ENCODE assay signal across 11 cellular contexts in genomic region chr11:78202733-78203167, GRCh38. TPM values are rescaled to one million over a fixed set of nuclear protein-coding genes. Genes with fewer than 3 reads are reported as not detected.
DNase-seq lines count a peak whose midpoint lies in the region; ATAC-seq, FAIRE-seq and TF ChIP-seq lines count a peak whose summit lies in the region.
"Had no signal": no experiment of that assay in that cellular context is flagged by ENCODE, and none has a peak within 500 bp of the region (broad histone marks: within the 10 kb centered on the region; RNA-seq: fewer than 3 reads in every experiment).

No MANE protein-coding gene starts in this region.

- H3K9me3 Mint-ChIP-seq in type B pancreatic cell = no peaks in the 10 kb centered on the region

- BruUV-seq in HepG2 (replicated peaks; lab: Mats Ljungman, UMichigan) = TSS peak; percentile 30

- peaks cover 9% of the 10 kb centered on the region for H3K36me3 Mint-ChIP-seq in type B pancreatic cell

- no peaks in the 10 kb centered on the region for H3K4me1 Mint-ChIP-seq in type B pancreatic cell (ENCODE audit: unreplicated experiment)

- CTCF ChIA-PET in HepG2 (lab: Yijun Ruan, JAX; ENCODE audit: low intra/inter-chr PET ratio, low total read pairs) = no interaction called here

- peak overlapping the region; percentile 58 for H3K4me2 ChIP-seq in HepG2 (ENCODE audit: low read depth, low read length)
- H3K4me2 ChIP-seq: A549 had no signal

- H3K9ac ChIP-seq in HepG2 (ENCODE audit: insufficient read depth, low read depth, low read length) = peak overlapping the region; percentile 47

- peaks cover 42% of the 10 kb centered on the region for H3K4me1 ChIP-seq in HepG2 (ENCODE audit: insufficient read depth, low read length)
- H3K4me1 ChIP-seq: A549 had no signal

- H3K27me3 ChIP-seq in HepG2 (ENCODE audit: control insufficient read depth in 1 of 2, insufficient read depth in 2 of 2, low read length in 2 of 2) = no peaks in the 10 kb centered on the region
- H3K27me3 ChIP-seq: adrenal gland had no signal

- no peaks in the 10 kb centered on the region for H4K20me1 ChIP-seq in HepG2 (ENCODE audit: insufficient read depth, low read length)

- peaks cover 13 to 37% of the 10 kb centered on the region in 2 experiments; a peak in 4 of 5 replicates for H3K36me3 ChIP-seq in HepG2 (replicated peaks in 1 of 2; ENCODE audit: control insufficient read depth in 1 of 2, insufficient read depth in 2 of 2, low read length in 2 of 2)

- POLR2A ChIA-PET in HepG2 (lab: Yijun Ruan, JAX) = interaction anchor here (0.9 to 2.0 kb wide), 7 partner anchors 10 to 124 kb away, joined by 3 to 17 read pairs (median 7); partner anchors contain the start of genes ALG8, KCTD21, NDUFC2 and USP35

- DNase-seq in activated gamma-delta T cell treated with Interleukin-2 at 50 U/mL for 16 hours = peak; percentile 61
- DNase-seq in activated gamma-delta T cell (lab: John Stamatoyannopoulos, UW) = no peak
- DNase-seq in activated T-cell treated with anti-CD3 and anti-CD28 coated beads, Interleukin-2, amount 50 U/mL, for 1 hour = peak; percentile 71
- DNase-seq in HepG2 (ENCODE audit: low spot score) = peak; percentile 95
- DNase-seq in type B pancreatic cell (ENCODE audit: extremely low spot score, unreplicated experiment) = no peak
- DNase-seq in HK-2 (ENCODE audit: unreplicated experiment) = no peak
- no peak for DNase-seq in GM13976 (ENCODE audit: low spot score)
- no peak for DNase-seq in middle frontal gyrus (ENCODE audit: extremely low spot score, low spot score)
- DNase-seq: PC-3 had no signal

- FAIRE-seq in HepG2 (lab: Jason Lieb, UNC) = peak; percentile 97
- FAIRE-seq: A549 had no signal

- peak overlapping the region in 1 of 3 experiments; percentile 21; a peak in 2 of 6 replicates for H3K4me3 ChIP-seq in HepG2 (replicated peaks in 1 of 3; ENCODE audit: insufficient read depth in 1 of 3, low read depth in 2 of 3, low read length in 3 of 3)
- H3K4me3 ChIP-seq: A549, adrenal gland had no signal

- H3K79me2 ChIP-seq in HepG2 (ENCODE audit: insufficient read depth, low read length) = no peaks in the 10 kb centered on the region

- H3K27ac ChIP-seq in HepG2 (ENCODE audit: extremely low read length, insufficient read depth, low read length) = peak overlapping the region; percentile 61
- H3K27ac ChIP-seq: A549, adrenal gland had no signal

- no peak overlapping the region for H2AFZ ChIP-seq in HepG2 (ENCODE audit: low read length)

- TF ChIP-seq CTCF in HepG2 (CRISPR knock-in tag; IDR thresholded peaks at IDR 0.05) = no peak
- no peak for TF ChIP-seq CTCF in type B pancreatic cell (conservative IDR thresholded peaks at IDR 0.05)
- no peak for TF ChIP-seq CTCF in GM13976 (IDR thresholded peaks at IDR 0.05; ENCODE audit: borderline replicate concordance, control extremely low read depth, extremely low read depth, insufficient read depth, missing control alignments)

- H3K27me3 Mint-ChIP-seq in type B pancreatic cell = no peaks in the 10 kb centered on the region

- TF ChIP-seq POLR2A in HepG2 (IDR thresholded peaks at IDR 0.05; ENCODE audit: insufficient read depth in 1 of 2, low read depth in 2 of 2, low read length in 2 of 2) = 0 out of 4 replicates have a peak, but pooled peaks of 1 of the 2 experiments have one; percentile 18

- WGBS in HepG2 (ENCODE audit: low lambda C conversion rate) = 2% methylated on average over 3 of the region's 3 CpGs

- no peak overlapping the region for H3K4me3 Mint-ChIP-seq in type B pancreatic cell

- in situ Hi-C loops in HepG2 (cut with HindIII; ENCODE audit: extremely low pct_ligation_motif_present, low pct_unique_long_range_greater_than_20kb) = no loop called here
- in situ Hi-C loops in GM13976 (cut with MboI; ENCODE audit: low sequenced_read_pairs, unreplicated experiment) = no loop called here

- intact Hi-C loops in HepG2 (cut with micrococcal nuclease; ENCODE audit: unreplicated experiment) = loop anchor here (1.0 to 2.0 kb wide), 2 partner anchors 14 to 215 kb away; partner anchors contain the start of genes GAB2, KCTD21 and USP35

- peak; percentile 34; the same call in 1 of the 2 replicates for TF ChIP-seq RAD21 in HepG2 (CRISPR knock-in tag; IDR thresholded peaks at IDR 0.05)

- peak; percentile 37 to 68; a peak in 3 of 4 replicates for TF ChIP-seq EP300 in HepG2 (IDR thresholded peaks at IDR 0.05; ENCODE audit: low read depth in 2 of 2, low read length in 2 of 2)
- peak; percentile 68; the same call in 1 of the 2 replicates for TF ChIP-seq EP300 in HepG2 (CRISPR knock-in tag; IDR thresholded peaks at IDR 0.05; ENCODE audit: borderline replicate concordance)

- peak overlapping the region; percentile 10 for H3K27ac Mint-ChIP-seq in type B pancreatic cell

- ATAC-seq in HepG2 = peak; percentile 97
- ATAC-seq: A549, PC-3 had no signal

- H3K9me3 ChIP-seq in HepG2 (ENCODE audit: low read length) = no peaks in the 10 kb centered on the region
- H3K9me3 ChIP-seq: A549, adrenal gland had no signal

RNA-seq across cellular contexts. Expression of gene USP35, which starts 14.0 kb away (rescaled TPM):
- total RNA-seq in HepG2 (2016; rRNA removed; fragmentation: Illumina TruSeq; extraction: Trizol) (1.8 and 4.6 TPM in 2 replicates), type B pancreatic cell (ENCODE audit: low replicate concordance) (8.9 and 9.7 TPM in 2 replicates)
- total RNA-seq in HepG2 (2016; cell fraction: cytosol; rRNA removed; fragmentation: Illumina TruSeq; extraction: Trizol; ENCODE audit: low read depth) = 0.71 and 0.88 TPM in 2 replicates
- 1.7 and 4.5 TPM in 2 replicates for total RNA-seq in HepG2 (2016; cell fraction: insoluble cytoplasmic fraction; rRNA removed; fragmentation: Illumina TruSeq; extraction: Trizol)
- 0.93 and 1.1 TPM in 2 replicates for total RNA-seq in HepG2 (2016; cell fraction: membrane; rRNA removed; fragmentation: Illumina TruSeq; extraction: Trizol)
- total RNA-seq in HepG2 (2016; cell fraction: nucleus; rRNA removed; fragmentation: Illumina TruSeq; extraction: Trizol) = 5.7 and 7.4 TPM in 2 replicates
- 7.7 and 11.1 TPM in 2 replicates for polyA plus RNA-seq in HepG2 (2011; rRNA removed)
- 4.0 and 5.2 TPM in 2 replicates for polyA plus RNA-seq in HepG2 (2011; cell fraction: cytosol; rRNA removed)
- 56.5 and 58.1 TPM in 2 replicates for polyA plus RNA-seq in HepG2 (2011; cell fraction: nucleus; rRNA removed)
- polyA plus RNA-seq in HepG2 (2012) = 4.1 and 5.5 TPM in 2 replicates
- 0.20 and 0.27 TPM in 2 replicates for polyA plus RNA-seq in HepG2 (2016; cell fraction: cytosol; fragmentation: Illumina TruSeq; extraction: Trizol; ENCODE audit: low read depth)
- 1.4 and 2.7 TPM in 2 replicates for polyA plus RNA-seq in HepG2 (2016; cell fraction: insoluble cytoplasmic fraction; fragmentation: Illumina TruSeq; extraction: Trizol; ENCODE audit: low read depth)
- polyA plus RNA-seq in HepG2 (2016; cell fraction: membrane; fragmentation: Illumina TruSeq; extraction: Trizol; ENCODE audit: low read depth) = 0.61 and 0.63 TPM in 2 replicates
- 10.1 and 12.3 TPM in 2 replicates for polyA plus RNA-seq in HepG2 (2016; cell fraction: nucleus; fragmentation: Illumina TruSeq; extraction: Trizol; ENCODE audit: insufficient read depth, low read depth)
- 5.1 and 12.7 TPM in 2 replicates for polyA minus RNA-seq in HepG2 (2011; rRNA and poly(A)+ RNA removed; ENCODE audit: low replicate concordance)
- polyA minus RNA-seq in HepG2 (2011; cell fraction: cytosol; rRNA and poly(A)+ RNA removed) = 2.4 and 3.2 TPM in 2 replicates
- polyA minus RNA-seq in HepG2 (2011; cell fraction: nucleus; rRNA and poly(A)+ RNA removed) = 17.3 and 18.0 TPM in 2 replicates

RNA-seq across cellular contexts. Expression of gene KCTD21, which starts 14.3 kb away (rescaled TPM):
- total RNA-seq in HepG2 (2016; rRNA removed; fragmentation: Illumina TruSeq; extraction: Trizol) (3.1 and 3.9 TPM in 2 replicates), type B pancreatic cell (ENCODE audit: low replicate concordance) (9.7 and 10.7 TPM in 2 replicates)
- 0.97 and 1.3 TPM in 2 replicates for total RNA-seq in HepG2 (2016; cell fraction: cytosol; rRNA removed; fragmentation: Illumina TruSeq; extraction: Trizol; ENCODE audit: low read depth)
- total RNA-seq in HepG2 (2016; cell fraction: insoluble cytoplasmic fraction; rRNA removed; fragmentation: Illumina TruSeq; extraction: Trizol) = 3.3 and 4.3 TPM in 2 replicates
- total RNA-seq in HepG2 (2016; cell fraction: membrane; rRNA removed; fragmentation: Illumina TruSeq; extraction: Trizol) = 3.1 TPM in 2 replicates
- 1.3 and 1.6 TPM in 2 replicates for total RNA-seq in HepG2 (2016; cell fraction: nucleus; rRNA removed; fragmentation: Illumina TruSeq; extraction: Trizol)
- 13.2 and 13.5 TPM in 2 replicates for polyA plus RNA-seq in HepG2 (2011; rRNA removed)
- 11.0 and 13.8 TPM in 2 replicates for polyA plus RNA-seq in HepG2 (2011; cell fraction: cytosol; rRNA removed)
- polyA plus RNA-seq in HepG2 (2011; cell fraction: nucleus; rRNA removed) = 5.4 and 6.0 TPM in 2 replicates
- 6.6 and 9.3 TPM in 2 replicates for polyA plus RNA-seq in HepG2 (2012)
- 1.2 and 1.4 TPM in 2 replicates for polyA plus RNA-seq in HepG2 (2016; cell fraction: cytosol; fragmentation: Illumina TruSeq; extraction: Trizol; ENCODE audit: low read depth)
- polyA plus RNA-seq in HepG2 (2016; cell fraction: insoluble cytoplasmic fraction; fragmentation: Illumina TruSeq; extraction: Trizol; ENCODE audit: low read depth) = 4.8 and 5.3 TPM in 2 replicates
- 2.5 and 3.1 TPM in 2 replicates for polyA plus RNA-seq in HepG2 (2016; cell fraction: membrane; fragmentation: Illumina TruSeq; extraction: Trizol; ENCODE audit: low read depth)
- 3.6 and 4.7 TPM in 2 replicates for polyA plus RNA-seq in HepG2 (2016; cell fraction: nucleus; fragmentation: Illumina TruSeq; extraction: Trizol; ENCODE audit: insufficient read depth, low read depth)
- polyA minus RNA-seq in HepG2 (2011; rRNA and poly(A)+ RNA removed; ENCODE audit: low replicate concordance) = 14.8 and 38.3 TPM in 2 replicates
- polyA minus RNA-seq in HepG2 (2011; cell fraction: cytosol; rRNA and poly(A)+ RNA removed) = 8.7 and 11.6 TPM in 2 replicates
- polyA minus RNA-seq in HepG2 (2011; cell fraction: nucleus; rRNA and poly(A)+ RNA removed) = 5.3 and 6.6 TPM in 2 replicates

Comparison
In these comparisons a context has a peak if more than half of its experiments do, and no peak if none do; other contexts are left out.
1. DNase-seq: peak in activated gamma-delta T cell treated with Interleukin-2 at 50 U/mL for 16 hours (single experiment), activated T-cell treated with anti-CD3 and anti-CD28 coated beads, Interleukin-2, amount 50 U/mL, for 1 hour (single experiment) and HepG2 (single experiment); none in activated gamma-delta T cell (single experiment), type B pancreatic cell (single experiment), HK-2 (single experiment), GM13976 (single experiment) and middle frontal gyrus (single experiment).